1 cellular context compared by ENCODE assay signal in the genomic region with DNA sequence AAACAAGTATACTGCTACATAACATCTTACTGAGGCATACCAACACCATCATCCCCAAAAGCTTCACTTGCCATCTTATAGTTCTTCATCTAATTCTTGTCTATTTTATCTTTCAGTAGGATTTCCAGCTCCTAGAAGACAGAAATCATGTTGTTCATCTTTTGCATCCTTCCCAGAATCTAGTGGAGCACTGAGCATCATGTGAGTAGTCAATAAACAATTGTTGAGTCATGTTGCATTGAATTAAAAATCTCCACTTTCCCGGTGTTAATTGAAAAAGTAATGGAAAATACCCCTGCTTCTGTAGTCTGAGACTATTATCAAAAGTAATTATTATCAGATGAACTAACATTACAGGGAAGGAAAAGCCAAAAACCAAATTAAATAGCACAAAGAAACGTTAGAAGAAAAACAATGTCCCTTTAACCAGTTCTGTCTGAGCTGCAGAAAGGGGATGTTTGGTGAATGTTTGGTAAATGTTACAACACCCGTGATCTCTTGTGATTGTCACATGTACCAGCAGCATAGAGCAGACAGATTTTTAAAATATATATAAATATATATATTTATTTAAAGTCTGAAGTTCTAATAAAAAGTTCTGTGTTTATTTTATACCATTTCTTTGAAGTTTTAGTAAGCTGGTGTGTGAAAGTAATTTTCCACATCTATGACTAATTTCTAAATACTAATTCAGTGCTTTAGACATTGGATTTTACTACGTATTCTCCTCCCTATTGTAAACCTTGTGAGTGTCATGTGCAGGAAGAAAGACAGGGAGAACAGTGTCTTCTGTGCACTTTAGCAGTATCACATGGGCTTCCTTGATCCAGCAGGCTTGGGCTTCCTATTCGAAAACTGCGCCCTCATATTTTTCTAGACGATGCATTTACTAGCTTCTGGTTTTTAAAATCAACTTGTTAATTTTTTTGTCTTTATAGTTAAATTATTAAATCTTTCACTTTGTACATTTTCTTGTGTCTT.
TF ChIP-seq lines count a peak whose summit lies in the region.

No MANE protein-coding gene starts in this region.

TF ChIP-seq in SK-N-SH, 30 proteins besides CTCF, POLR2A, EP300 and RAD21 (continued from another document):
- no peak for TF ChIP-seq ZBTB33 (IDR thresholded peaks at IDR 0.05; ENCODE audit: borderline replicate concordance, low read depth)
TF ChIP-seq in SK-N-SH: peak in this region for 0.
